8 cellular contexts compared by ENCODE assay signal in genomic region chr1:22428672-22429071, GRCh38. TPM values are rescaled to one million over a fixed set of nuclear protein-coding genes. Genes with fewer than 3 reads are reported as not detected.
A peak's percentile ranks its signal among the peaks of the same experiment; 100 is the strongest.
DNase-seq lines count a peak whose midpoint lies in the region; ATAC-seq and TF ChIP-seq lines count a peak whose summit lies in the region.

No MANE protein-coding gene starts in this region.

- H3K36me3 ChIP-seq in PC-3 (ENCODE audit: low read depth, low read length) = no peaks in the 10 kb centered on the region
- no peaks in the 10 kb centered on the region for H3K36me3 ChIP-seq in mammary epithelial cell (ENCODE audit: insufficient read depth, low read length)

- CTCF ChIA-PET in AG04450 (lab: Charles Lee) (no interaction called here), PC-3 (lab: Charles Lee) (no interaction called here), mammary epithelial cell (lab: Charles Lee; ENCODE audit: low non-redundant PET) (no interaction called here)

- H3K4me2 ChIP-seq in PC-3 (ENCODE audit: low read length) (peak overlapping the region; percentile 78), mammary epithelial cell (ENCODE audit: insufficient read depth, low read depth, low read length) (peak overlapping the region; percentile 61)

- no peaks in the 10 kb centered on the region; the same call in 1 of the 2 replicates for H3K9me3 ChIP-seq in AG04450 (ENCODE audit: control insufficient read depth, insufficient read depth, low read length)
- no peaks in the 10 kb centered on the region for H3K9me3 ChIP-seq in PC-3 (ENCODE audit: low read length)
- H3K9me3 ChIP-seq in mammary epithelial cell (replicated peaks; ENCODE audit: insufficient read depth, low read length) = no peaks in the 10 kb centered on the region

- H3K4me3 ChIP-seq in AG04450 (ENCODE audit: low read depth, low read length) = peak overlapping the region; percentile 56
- H3K4me3 ChIP-seq in PC-3 (ENCODE audit: low read length) = peak overlapping the region; percentile 57
- H3K4me3 ChIP-seq in mammary epithelial cell (replicated peaks in 1 of 3; ENCODE audit: insufficient read depth in 1 of 3, low read depth in 2 of 3, low read length in 3 of 3) = peak overlapping the region; percentile 41 to 49 (median 46)

- POLR2A ChIA-PET in AG04450 (lab: Yijun Ruan, JAX) (no interaction called here), PC-3 (lab: Charles Lee; ENCODE audit: unreplicated experiment) (no interaction called here)

- H3K27ac ChIP-seq in AG04450 (ENCODE audit: low read depth, low read length) (no peak overlapping the region), PC-3 (ENCODE audit: low read length) (no peak overlapping the region), mammary epithelial cell (ENCODE audit: insufficient read depth, low read depth, low read length) (no peak overlapping the region)

- BruUV-seq in PC-3 (replicated peaks; lab: Mats Ljungman, UMichigan) (no TSS peak), mammary epithelial cell (replicated peaks; lab: Mats Ljungman, UMichigan) (no TSS peak)

- H4K20me1 ChIP-seq in PC-3 (ENCODE audit: low read length) (no peaks in the 10 kb centered on the region), mammary epithelial cell (ENCODE audit: insufficient read depth, low read length) (no peaks in the 10 kb centered on the region)

- no peaks in the 10 kb centered on the region for H3F3A ChIP-seq in PC-3 (ENCODE audit: low read length, unreplicated experiment)

- H3K9ac ChIP-seq in PC-3 (ENCODE audit: low read length) (no peak overlapping the region), mammary epithelial cell (ENCODE audit: insufficient read depth, low read length) (no peak overlapping the region)

- 0 out of 2 replicates have a peak, but pooled peaks have one; percentile 42 for ATAC-seq in PC-3
- ATAC-seq in left lobe of liver = peak; percentile 90
- no peak for ATAC-seq in HG02678 (IDR thresholded peaks at IDR 0.05; ENCODE audit: unreplicated experiment)
- ATAC-seq in HG02970 (IDR thresholded peaks at IDR 0.05; ENCODE audit: low FRiP score, unreplicated experiment) = no peak

- intact Hi-C loops in PC-3 (cut with micrococcal nuclease) (loop anchor here (10.0 kb wide), 1 partner anchor 506 kb away; no protein-coding TSS in a partner anchor), mammary epithelial cell (cut with micrococcal nuclease) (no loop called here)

- H3K4me1 ChIP-seq in PC-3 (ENCODE audit: insufficient read depth, low read length) (no peaks in the 10 kb centered on the region), mammary epithelial cell (ENCODE audit: insufficient read depth, low read length) (no peaks in the 10 kb centered on the region)

- no peak for DNase-seq in AG04450 (ENCODE audit: low read depth, low spot score)
- peak; percentile 71 for DNase-seq in GM13976 (ENCODE audit: low spot score)
- peak; percentile 70 for DNase-seq in PC-3
- DNase-seq in mammary epithelial cell = peak; percentile 46
- DNase-seq in left lobe of liver (ENCODE audit: low spot score) = no peak
- no peak for DNase-seq in GM19238 (ENCODE audit: insufficient read length, low spot score)

- WGBS in mammary epithelial cell (ENCODE audit: low coverage, missing lambda C conversion rate) = 50% methylated on average over 5 of the region's 5 CpGs

- in situ Hi-C loops in GM13976 (cut with MboI; ENCODE audit: low sequenced_read_pairs, unreplicated experiment) = loop anchor here (10.0 kb wide), 1 partner anchor 216 kb away; the partner anchor contains the start of gene C1QC
- in situ Hi-C loops in mammary epithelial cell (cut with MboI; ENCODE audit: low sequenced_read_pairs in 2 of 2) = loop anchor here in 1 of 2 donors (5.0 kb wide), 1 partner anchor 219 kb away; no protein-coding TSS in a partner anchor

- dilution Hi-C loops in mammary epithelial cell (cut with HindIII; ENCODE audit: low sequenced_read_pairs) = no loop called here

- no peaks in the 10 kb centered on the region for H3K9me2 ChIP-seq in PC-3 (replicated peaks; ENCODE audit: low read length)

- TF ChIP-seq CTCF in AG04450 (IDR thresholded peaks at IDR 0.05; ENCODE audit: low read depth, low read length) (no peak), GM13976 (IDR thresholded peaks at IDR 0.05; ENCODE audit: borderline replicate concordance, control extremely low read depth, extremely low read depth, insufficient read depth, missing control alignments) (no peak), PC-3 (conservative IDR thresholded peaks at IDR 0.05; ENCODE audit: low read depth, low read length) (no peak), mammary epithelial cell (conservative IDR thresholded peaks at IDR 0.05 in 1 of 2, IDR thresholded peaks at IDR 0.05 in 1 of 2; ENCODE audit: extremely low read depth in 1 of 2, insufficient read depth in 1 of 2, low read depth in 1 of 2, low read length in 2 of 2) (no peak)

- H3K27me3 ChIP-seq in AG04450 (ENCODE audit: control insufficient read depth, insufficient read depth, low read length) (peaks cover 7% of the 10 kb centered on the region), PC-3 (ENCODE audit: low read length) (no peaks in the 10 kb centered on the region), mammary epithelial cell (ENCODE audit: insufficient read depth, low read length) (no peaks in the 10 kb centered on the region)

- peak overlapping the region; percentile 94 for H2AFZ ChIP-seq in PC-3 (ENCODE audit: low read length)
- peak overlapping the region; percentile 83 for H2AFZ ChIP-seq in mammary epithelial cell (ENCODE audit: low read depth, low read length)

- H3K79me2 ChIP-seq in PC-3 (ENCODE audit: low read length) = no peaks in the 10 kb centered on the region
- H3K79me2 ChIP-seq in mammary epithelial cell (ENCODE audit: insufficient read depth, low read length) = no peaks in the 10 kb centered on the region

RNA-seq across cellular contexts. Expression of gene ZBTB40, which starts 23.0 kb away (rescaled TPM):
- polyA plus RNA-seq in AG04450 (2011; rRNA removed) (5.9 and 6.8 TPM in 2 replicates), mammary epithelial cell (3.2 TPM)
- 14.7 and 15.1 TPM in 2 replicates for polyA minus RNA-seq in AG04450 (2011; rRNA and poly(A)+ RNA removed)
- total RNA-seq in PC-3 (2014; rRNA removed) (20.2 and 21.6 TPM in 2 replicates), mammary epithelial cell (10 to 100 TPM; 10.8 to 13.6 TPM), left lobe of liver (6.7 TPM)
- polyA minus RNA-seq in mammary epithelial cell = 15.5 TPM

Comparison
In these comparisons a context has a peak if more than half of its experiments do, and no peak if none do; other contexts are left out.
1. DNase-seq: peak in GM13976 (single experiment), PC-3 (single experiment) and mammary epithelial cell (single experiment); none in AG04450 (single experiment), left lobe of liver (single experiment) and GM19238 (single experiment).
2. ATAC-seq: peak in PC-3 (single experiment) and left lobe of liver (single experiment); none in HG02678 (single experiment) and HG02970 (single experiment).
3. Peak in every context shown above with its lines, with median percentiles within 50 percentile points of each other: H3K4me3 ChIP-seq.